ENCODE assay signal across 25 cellular contexts in genomic region chr15:56307180-56307579, GRCh38. TPM values are rescaled to one million over a fixed set of nuclear protein-coding genes. Genes with fewer than 3 reads are reported as not detected.
DNase-seq lines count a peak whose midpoint lies in the region; ATAC-seq and TF ChIP-seq lines count a peak whose summit lies in the region.
"Had no signal": no experiment of that assay in that cellular context is flagged by ENCODE, and none has a peak within 500 bp of the region (broad histone marks: within the 10 kb centered on the region; RNA-seq: fewer than 3 reads in every experiment).

No MANE protein-coding gene starts in this region.

- no peak overlapping the region for H3K4me3 ChIP-seq in H7 (ENCODE audit: insufficient read depth, low read depth, low read length)
- H3K4me3 ChIP-seq: ascending aorta, BLaER1, cardiac muscle cell, colonic mucosa, K562, skin epidermis had no signal

- no peak for TF ChIP-seq CTCF in glutamatergic neuron (IDR thresholded peaks at IDR 0.05; ENCODE audit: partially characterized antibody, unreplicated experiment)

- ATAC-seq in GM18873 (IDR thresholded peaks at IDR 0.05; ENCODE audit: low FRiP score, unreplicated experiment), result no peak
- ATAC-seq: K562, left lobe of liver, PC-3 had no signal

- H3K4me1 Mint-ChIP-seq in glutamatergic neuron (ENCODE audit: low read depth, unreplicated experiment), result peaks cover 7% of the 10 kb centered on the region
- H3K4me1 Mint-ChIP-seq: nephron progenitor cell had no signal

- no peak overlapping the region for H3K4me3 Mint-ChIP-seq in glutamatergic neuron (ENCODE audit: unreplicated experiment)
- H3K4me3 Mint-ChIP-seq: nephron progenitor cell had no signal

- DNase-seq in H7 (peak; percentile 16), NCI-H146 (lab: John Stamatoyannopoulos, UW) (peak; percentile 86), NCI-H345 treated with DMSO at 0.1 percent for 48 hours (lab: John Stamatoyannopoulos, UW; ENCODE audit: unreplicated experiment) (peak; percentile 4), glutamatergic neuron (no peak), epidermal melanocyte (ENCODE audit: insufficient read length, low spot score) (no peak), T1000 (lab: John Stamatoyannopoulos, UW) (no peak)
- DNase-seq in activated CD8-positive, alpha-beta memory T cell treated with anti-CD3 and anti-CD28 coated beads for 24 hours, result no peak
- DNase-seq: activated gamma-delta T cell treated with Interleukin-2 at 50 U/mL for 16 hours; activated T-cell treated with anti-CD3 and anti-CD28 coated beads, Interleukin-2, amount 50 U/mL, for 48 hours; colonic mucosa; effector CD4-positive, alpha-beta T cell; hypothalamus; NCI-H1048; nephron progenitor cell; PC-3; retina; SK-N-SH; stimulated activated naive CD4-positive, alpha-beta T cell had no signal

- no peaks in the 10 kb centered on the region for H3K36me3 ChIP-seq in H7 (replicated peaks; ENCODE audit: control insufficient read depth, insufficient read depth, low read length)
- H3K36me3 ChIP-seq: ascending aorta, BLaER1, cardiac muscle cell, colonic mucosa had no signal

- H3K27me3 ChIP-seq in H7 (ENCODE audit: control insufficient read depth, insufficient read depth, low read length), result no peaks in the 10 kb centered on the region
- H3K27me3 ChIP-seq: ascending aorta, BLaER1, cardiac muscle cell, colonic mucosa had no signal

- peaks cover 5% of the 10 kb centered on the region for H3K36me3 Mint-ChIP-seq in glutamatergic neuron (ENCODE audit: unreplicated experiment)

- H3K27ac Mint-ChIP-seq in glutamatergic neuron (ENCODE audit: unreplicated experiment), result peak overlapping the region; percentile 56
- H3K27ac Mint-ChIP-seq: nephron progenitor cell had no signal

- peaks cover 3% of the 10 kb centered on the region for H3K9me3 Mint-ChIP-seq in glutamatergic neuron (ENCODE audit: unreplicated experiment)

- no peaks in the 10 kb centered on the region for H3K27me3 Mint-ChIP-seq in glutamatergic neuron (ENCODE audit: unreplicated experiment)

RNA-seq across cellular contexts. Expression of gene TEX9, which starts 58.0 kb away (rescaled TPM):
- total RNA-seq in H7 (2014; rRNA removed; shearing (Covaris generic)), result 7.2 and 8.8 TPM in 2 replicates
- total RNA-seq in glutamatergic neuron (ENCODE audit: unreplicated experiment), result 6.1 TPM

Comparison
In these comparisons a context has a peak if more than half of its experiments do, and no peak if none do; other contexts are left out.
1. DNase-seq: peak in H7 (single experiment), NCI-H146 (single experiment) and NCI-H345 treated with DMSO at 0.1 percent for 48 hours (single experiment); none in glutamatergic neuron (single experiment), activated CD8-positive, alpha-beta memory T cell treated with anti-CD3 and anti-CD28 coated beads for 24 hours (single experiment), epidermal melanocyte (single experiment) and T1000 (single experiment).